In the genomic region with DNA sequence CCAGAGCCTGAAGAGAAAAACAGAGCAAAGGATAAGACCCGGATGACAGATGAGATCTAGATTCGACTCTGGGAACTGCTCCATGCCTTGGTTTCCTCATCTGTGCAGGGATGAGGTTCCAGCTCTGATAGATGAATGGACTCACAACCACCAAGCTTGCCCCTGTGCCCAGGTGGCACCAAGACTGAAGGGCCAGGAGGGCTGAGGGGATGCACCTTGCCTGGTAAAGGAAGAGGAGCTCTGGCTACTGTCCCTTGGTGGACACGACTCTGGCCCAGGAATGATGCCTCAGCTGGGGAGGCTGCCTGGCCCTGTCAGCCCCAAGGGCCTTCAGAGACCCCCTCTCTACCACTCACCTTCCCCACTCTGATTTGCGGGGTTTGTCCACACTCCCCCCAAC, we compare ENCODE assay signal across 22 cellular contexts. TPM values are rescaled to one million over a fixed set of nuclear protein-coding genes. Genes with fewer than 3 reads are reported as not detected.
A peak's percentile ranks its signal among the peaks of the same experiment; 100 is the strongest.
DNase-seq lines count a peak whose midpoint lies in the region; TF ChIP-seq lines count a peak whose summit lies in the region.
"Had no signal": no experiment of that assay in that cellular context is flagged by ENCODE, and none has a peak within 500 bp of the region (broad histone marks: within the 10 kb centered on the region; RNA-seq: fewer than 3 reads in every experiment).

No MANE protein-coding gene starts in this region.

- no peaks in the 10 kb centered on the region for H3K27me3 Mint-ChIP-seq in CD4-positive, alpha-beta memory T cell
- no peaks in the 10 kb centered on the region for H3K27me3 Mint-ChIP-seq in nephron (ENCODE audit: low read depth)
- H3K27me3 Mint-ChIP-seq: dendritic cell treated with granulocyte-macrophage colony-stimulating factor and Interleukin-4, amounts not matched to agents 40 ng/mL and 50 ng/mL, for 4 days had no signal

- no peak for TF ChIP-seq EP300 in transverse colon (IDR thresholded peaks at IDR 0.05; ENCODE audit: low read depth)

- H3K36me3 Mint-ChIP-seq in CD4-positive, alpha-beta memory T cell: peaks cover 45 to 74% of the 10 kb centered on the region in 2 donors
- H3K36me3 Mint-ChIP-seq in nephron (ENCODE audit: low read depth): no peaks in the 10 kb centered on the region

- peak in 1 of 5 donors; percentile 35 for DNase-seq in CD4-positive, alpha-beta memory T cell
- DNase-seq in HEK293T (ENCODE audit: extremely low spot score): peak; percentile 3
- DNase-seq in ecto neural progenitor cell (ENCODE audit: low spot score): peak; percentile 28
- no peak for DNase-seq in cerebellum (ENCODE audit: low spot score)
- no peak for DNase-seq in NCI-H69 (lab: John Stamatoyannopoulos, UW)
- DNase-seq in transverse colon: no peak
- DNase-seq: activated CD4-positive, alpha-beta T cell treated with anti-CD3 and anti-CD28 coated beads, Interleukin-2, amount 50 U/mL, for 1 hour; activated gamma-delta T cell; aorta; caudate nucleus; GDM1; NCI-H2081; NCI-H345; NCI-H774; occipital lobe; RPMI8226; stimulated activated CD4-positive, alpha-beta T cell treated with anti-CD3 and anti-CD28 coated beads, Interleukin-1b, Interleukin-23, amount 100 ng/mL, for 48 hours; thyroid gland had no signal

- no peaks in the 10 kb centered on the region for H3K9me3 ChIP-seq in CD4-positive, alpha-beta memory T cell (ENCODE audit: control insufficient read depth in 1 of 2, low read length in 2 of 2)
- no peaks in the 10 kb centered on the region for H3K9me3 ChIP-seq in transverse colon
- H3K9me3 ChIP-seq: thyroid gland had no signal

- TF ChIP-seq CTCF in nephron (IDR thresholded peaks at IDR 0.05; ENCODE audit: unreplicated experiment in 3 of 3) (no peak), transverse colon (IDR thresholded peaks at IDR 0.05) (no peak)

- 89 to 100% methylated on average over 1 to 4 of the region's 4 CpGs for WGBS in transverse colon (ENCODE audit: low coverage in 1 of 2), 2 donors

- H3K4me3 ChIP-seq in CD4-positive, alpha-beta memory T cell (ENCODE audit: low read length in 2 of 2): no peak overlapping the region
- H3K4me3 ChIP-seq in transverse colon: no peak overlapping the region
- H3K4me3 ChIP-seq: skin epidermis, thyroid gland had no signal

- in situ Hi-C loops in transverse colon (cut with MboI; ENCODE audit: low pct_ligation_motif_present in 1 of 4, low pct_unique_long_range_greater_than_20kb in 1 of 4, low sequenced_read_pairs in 3 of 4): no loop called here

- H3K4me1 Mint-ChIP-seq in CD4-positive, alpha-beta memory T cell: peaks cover 8 to 11% (median 9%) of the 10 kb centered on the region in 4 donors
- peaks cover 47% of the 10 kb centered on the region for H3K4me1 Mint-ChIP-seq in nephron

- peak overlapping the region in 4 of 7 donors; percentile 69 to 81 (median 76) for H3K27ac Mint-ChIP-seq in CD4-positive, alpha-beta memory T cell
- H3K27ac Mint-ChIP-seq in nephron: peak overlapping the region in 2 of 3 experiments; percentile 58 to 79
- H3K27ac Mint-ChIP-seq: dendritic cell treated with granulocyte-macrophage colony-stimulating factor and Interleukin-4, amounts not matched to agents 40 ng/mL and 50 ng/mL, for 4 days; T-helper 1 cell treated with Interleukin-12 subunit alpha and Interleukin-12 subunit beta and Interleukin-4 antibody, amounts not matched to agents 30 μg/mL and 1 μg/mL, for 36 hours had no signal

- intact Hi-C loops in CD4-positive, alpha-beta memory T cell (cut with micrococcal nuclease): no loop called here
- intact Hi-C loops in transverse colon (cut with DNase I; ENCODE audit: low total_unique reads): no loop called here

- POLR2A ChIA-PET in CD4-positive, alpha-beta memory T cell (lab: Charles Lee; ENCODE audit: partially characterized antibody): interaction anchor here (1.0 to 1.2 kb wide), 2 partner anchors 11 to 41 kb away, joined by 3 to 4 read pairs; a partner anchor contains a TSS
- POLR2A ChIA-PET in HEK293T (lab: Yijun Ruan, JAX): no interaction called here

- H3K36me3 ChIP-seq in CD4-positive, alpha-beta memory T cell (ENCODE audit: insufficient read depth, low read length): peaks cover 65% of the 10 kb centered on the region
- no peaks in the 10 kb centered on the region for H3K36me3 ChIP-seq in transverse colon
- H3K36me3 ChIP-seq: thyroid gland had no signal

- no peaks in the 10 kb centered on the region for H3K27me3 ChIP-seq in CD4-positive, alpha-beta memory T cell (ENCODE audit: insufficient read depth, low read length)
- no peaks in the 10 kb centered on the region for H3K27me3 ChIP-seq in transverse colon
- H3K27me3 ChIP-seq: thyroid gland had no signal

- CTCF ChIA-PET in CD4-positive, alpha-beta memory T cell (lab: Charles Lee; ENCODE audit: partially characterized antibody): interaction anchor here (1.3 to 3.1 kb wide), 3 partner anchors 18 to 57 kb away, joined by 3 to 16 read pairs (median 8); no protein-coding TSS in a partner anchor
- CTCF ChIA-PET in HEK293T (lab: Yijun Ruan, JAX): interaction anchor here (1.6 kb wide), 1 partner anchor 17 kb away, joined by 7 read pairs; no protein-coding TSS in a partner anchor

- no peaks in the 10 kb centered on the region for H3K4me1 ChIP-seq in CD4-positive, alpha-beta memory T cell (ENCODE audit: insufficient read depth, low read length)
- H3K4me1 ChIP-seq in transverse colon: no peaks in the 10 kb centered on the region
- H3K4me1 ChIP-seq: thyroid gland had no signal

- no peaks in the 10 kb centered on the region for H3K9me3 Mint-ChIP-seq in CD4-positive, alpha-beta memory T cell
- H3K9me3 Mint-ChIP-seq in nephron: peaks cover 2% of the 10 kb centered on the region
- H3K9me3 Mint-ChIP-seq: dendritic cell treated with granulocyte-macrophage colony-stimulating factor and Interleukin-4, amounts not matched to agents 40 ng/mL and 50 ng/mL, for 4 days; T-helper 1 cell treated with Interleukin-12 subunit alpha and Interleukin-12 subunit beta and Interleukin-4 antibody, amounts not matched to agents 30 μg/mL and 1 μg/mL, for 36 hours had no signal

- H3K27ac ChIP-seq in CD4-positive, alpha-beta memory T cell (ENCODE audit: low read depth, low read length): no peak overlapping the region
- H3K27ac ChIP-seq in transverse colon: no peak overlapping the region
- H3K27ac ChIP-seq: skin epidermis, thyroid gland had no signal

- TF ChIP-seq POLR2A in transverse colon (IDR thresholded peaks at IDR 0.05): no peak

- H3K4me3 Mint-ChIP-seq in CD4-positive, alpha-beta memory T cell: no peak overlapping the region
- H3K4me3 Mint-ChIP-seq in nephron: no peak overlapping the region
- H3K4me3 Mint-ChIP-seq: dendritic cell treated with granulocyte-macrophage colony-stimulating factor and Interleukin-4, amounts not matched to agents 40 ng/mL and 50 ng/mL, for 4 days; T-helper 1 cell treated with Interleukin-12 subunit alpha and Interleukin-12 subunit beta and Interleukin-4 antibody, amounts not matched to agents 30 μg/mL and 1 μg/mL, for 36 hours had no signal

TF ChIP-seq in HEK293T, 16 proteins besides CTCF, POLR2A, EP300 and RAD21:
- TF ChIP-seq FOXM1 (IDR thresholded peaks at IDR 0.05; ENCODE audit: borderline replicate concordance): no peak
- no peak for TF ChIP-seq ELF4 (IDR thresholded peaks at IDR 0.05)
- TF ChIP-seq ARNT (IDR thresholded peaks at IDR 0.05): no peak
- no peak for TF ChIP-seq FOXA1 (IDR thresholded peaks at IDR 0.05)
- TF ChIP-seq LEF1 (IDR thresholded peaks at IDR 0.05; ENCODE audit: borderline replicate concordance): no peak
- no peak for TF ChIP-seq L3MBTL2 (conservative IDR thresholded peaks at IDR 0.05)
- TF ChIP-seq SUZ12 (IDR thresholded peaks at IDR 0.05): no peak

RNA-seq across cellular contexts. Expression of a gene that starts 24.9 kb away (rescaled TPM):
- total RNA-seq in CD4-positive, alpha-beta memory T cell: 100 to 1,000 TPM; 318 to 342 TPM
- polyA plus RNA-seq in CD4-positive, alpha-beta memory T cell: 100 to 1,000 TPM; 229 to 330 TPM
- total RNA-seq in cerebellum: 80.7 TPM
- total RNA-seq in transverse colon: 10 to 100 TPM; 19.1 to 79.0 (median 55.3) TPM

RNA-seq across cellular contexts. Expression of a gene that starts 41.4 kb away (rescaled TPM):
- 10 to 100 TPM; 93.5 to 93.9 TPM for total RNA-seq in CD4-positive, alpha-beta memory T cell
- polyA plus RNA-seq in CD4-positive, alpha-beta memory T cell: 10 to 100 TPM; 38.9 to 83.0 TPM
- total RNA-seq in cerebellum (0.36 TPM), transverse colon (10 to 100 TPM; 37.7 to 89.2 (median 62.1) TPM)

Comparison
In these comparisons a context has a peak if more than half of its experiments do, and no peak if none do; other contexts are left out.
1. DNase-seq: peak in HEK293T (single experiment) and ecto neural progenitor cell (single experiment); none in cerebellum (single experiment), NCI-H69 (single experiment) and transverse colon (single experiment).
2. RNA of a gene that starts 41.4 kb away (total RNA-seq): 93.5 to 93.9 TPM in CD4-positive, alpha-beta memory T cell and 37.7 to 89.2 TPM in transverse colon; 0.36 TPM in cerebellum (single experiment); every median in the first group is over 10 times any median in the second.